In genomic region chr19:7986321-7987083, GRCh38 we compare ENCODE assay signal across 1 cellular context.
TF ChIP-seq lines count a peak whose summit lies in the region.

No MANE protein-coding gene starts in this region.

TF ChIP-seq in GM23338, 12 proteins besides CTCF, POLR2A, EP300 and RAD21 (continued from another document):
- TF ChIP-seq ZNF462 (CRISPR knock-in tag; IDR thresholded peaks at IDR 0.05) = no peak
- TF ChIP-seq STAT1 (IDR thresholded peaks at IDR 0.05; ENCODE audit: unreplicated experiment) = no peak
- no peak for TF ChIP-seq REST (IDR thresholded peaks at IDR 0.05; ENCODE audit: unreplicated experiment)
- no peak for TF ChIP-seq ZNF114 (CRISPR knock-in tag; IDR thresholded peaks at IDR 0.05)
- TF ChIP-seq CREB1 (CRISPR knock-in tag; IDR thresholded peaks at IDR 0.05; ENCODE audit: low read depth) = no peak
- TF ChIP-seq ETS1 (IDR thresholded peaks at IDR 0.05) = no peak
